24 cellular contexts compared by ENCODE assay signal in genomic region chr6:157629220-157629619, GRCh38.
DNase-seq lines count a peak whose midpoint lies in the region; ATAC-seq and TF ChIP-seq lines count a peak whose summit lies in the region.
"Had no signal": no experiment of that assay in that cellular context is flagged by ENCODE, and none has a peak within 500 bp of the region (broad histone marks: within the 10 kb centered on the region; RNA-seq: fewer than 3 reads in every experiment).

No MANE protein-coding gene starts in this region.

- ATAC-seq in activated CD8-positive, alpha-beta T cell treated with anti-CD3 and anti-CD28 coated beads for 36 hours, result no peak
- no peak for ATAC-seq in activated CD8-positive, alpha-beta T cell treated with anti-CD3 and anti-CD28 coated beads, Interleukin-2, amount 10 ng/mL, durations not matched to agents 7 days and 5 days
- ATAC-seq in GM19463 (IDR thresholded peaks at IDR 0.05; ENCODE audit: unreplicated experiment), result no peak
- ATAC-seq in HG03354 (IDR thresholded peaks at IDR 0.05; ENCODE audit: poor library complexity, severe bottlenecking, unreplicated experiment), result no peak
- ATAC-seq: CD8-positive, alpha-beta T cell; GM12878; stimulated activated effector memory CD8-positive, alpha-beta T cell treated with anti-CD3 and anti-CD28 coated beads, Interleukin-12 subunit alpha, Interleukin-12 subunit beta, amount 100 ng/mL, for 72 hours had no signal

- POLR2A ChIA-PET in activated CD8-positive, alpha-beta T cell treated with anti-CD3 and anti-CD28 coated beads for 36 hours (lab: Charles Lee), result no interaction called here
- POLR2A ChIA-PET in activated CD8-positive, alpha-beta T cell treated with anti-CD3 and anti-CD28 coated beads, Interleukin-2, amount 10 ng/mL, durations not matched to agents 7 days and 5 days (lab: Charles Lee), result no interaction called here

- no peaks in the 10 kb centered on the region for H3K9me3 Mint-ChIP-seq in activated CD8-positive, alpha-beta T cell treated with anti-CD3 and anti-CD28 coated beads for 36 hours
- no peaks in the 10 kb centered on the region for H3K9me3 Mint-ChIP-seq in activated CD8-positive, alpha-beta T cell treated with anti-CD3 and anti-CD28 coated beads, Interleukin-2, amount 10 ng/mL, durations not matched to agents 7 days and 5 days (ENCODE audit: insufficient read depth)
- H3K9me3 Mint-ChIP-seq: CD8-positive, alpha-beta T cell; stimulated activated effector memory CD8-positive, alpha-beta T cell treated with anti-CD3 and anti-CD28 coated beads, Interleukin-12 subunit alpha, Interleukin-12 subunit beta, amount 100 ng/mL, for 72 hours had no signal

- CTCF ChIA-PET in activated CD8-positive, alpha-beta T cell treated with anti-CD3 and anti-CD28 coated beads for 36 hours (lab: Charles Lee), result interaction anchor here (0.8 kb wide), 1 partner anchor 314 kb away, joined by 3 read pairs; no protein-coding TSS in a partner anchor
- CTCF ChIA-PET in activated CD8-positive, alpha-beta T cell treated with anti-CD3 and anti-CD28 coated beads, Interleukin-2, amount 10 ng/mL, durations not matched to agents 7 days and 5 days (lab: Charles Lee), result interaction anchor here (1.0 kb wide), 1 partner anchor 17 kb away, joined by 4 read pairs; no protein-coding TSS in a partner anchor

- H3K36me3 ChIP-seq in brain microvascular endothelial cell (replicated peaks) (no peaks in the 10 kb centered on the region), osteoblast (ENCODE audit: insufficient read depth, low read length) (no peaks in the 10 kb centered on the region)
- H3K36me3 ChIP-seq: HAP-1, ovary, SJCRH30 had no signal

- H3K27me3 Mint-ChIP-seq in activated CD8-positive, alpha-beta T cell treated with anti-CD3 and anti-CD28 coated beads for 36 hours, result no peaks in the 10 kb centered on the region
- no peaks in the 10 kb centered on the region for H3K27me3 Mint-ChIP-seq in activated CD8-positive, alpha-beta T cell treated with anti-CD3 and anti-CD28 coated beads, Interleukin-2, amount 10 ng/mL, durations not matched to agents 7 days and 5 days (ENCODE audit: low read depth)

- no peak for TF ChIP-seq POLR2A in NB4 (IDR thresholded peaks at IDR 0.05; ENCODE audit: extremely low read depth, insufficient read length)

- no peak overlapping the region for H3K4me3 Mint-ChIP-seq in activated CD8-positive, alpha-beta T cell treated with anti-CD3 and anti-CD28 coated beads for 36 hours
- no peak overlapping the region for H3K4me3 Mint-ChIP-seq in activated CD8-positive, alpha-beta T cell treated with anti-CD3 and anti-CD28 coated beads, Interleukin-2, amount 10 ng/mL, durations not matched to agents 7 days and 5 days
- H3K4me3 Mint-ChIP-seq: CD8-positive, alpha-beta T cell; stimulated activated effector memory CD8-positive, alpha-beta T cell treated with anti-CD3 and anti-CD28 coated beads, Interleukin-12 subunit alpha, Interleukin-12 subunit beta, amount 100 ng/mL, for 72 hours had no signal

- H3K79me2 ChIP-seq in osteoblast (ENCODE audit: insufficient read depth, low read length), result no peaks in the 10 kb centered on the region

- TF ChIP-seq CTCF in activated CD8-positive, alpha-beta T cell treated with anti-CD3 and anti-CD28 coated beads for 36 hours (IDR thresholded peaks at IDR 0.05), result no peak
- TF ChIP-seq CTCF in NB4 (IDR thresholded peaks at IDR 0.05; ENCODE audit: low read depth, low read length), result no peak
- TF ChIP-seq CTCF in brain microvascular endothelial cell (IDR thresholded peaks at IDR 0.05; ENCODE audit: low read depth, low read length, missing control alignments), result no peak
- no peak for TF ChIP-seq CTCF in osteoblast (IDR thresholded peaks at IDR 0.05; ENCODE audit: extremely low read depth, low read depth, low read length)

- H3K4me1 ChIP-seq in osteoblast (ENCODE audit: insufficient read depth, low read length), result peaks cover 42% of the 10 kb centered on the region
- H3K4me1 ChIP-seq: HAP-1, SJCRH30 had no signal

- in situ Hi-C loops in brain microvascular endothelial cell (cut with HindIII; ENCODE audit: low pct_ligation_motif_present, low sequenced_read_pairs), result no loop called here

- H4K20me1 ChIP-seq in osteoblast (ENCODE audit: insufficient read depth, low read length), result no peaks in the 10 kb centered on the region

- H3K4me1 Mint-ChIP-seq in activated CD8-positive, alpha-beta T cell treated with anti-CD3 and anti-CD28 coated beads for 36 hours (ENCODE audit: low read depth), result peaks cover 7% of the 10 kb centered on the region
- H3K4me1 Mint-ChIP-seq in activated CD8-positive, alpha-beta T cell treated with anti-CD3 and anti-CD28 coated beads, Interleukin-2, amount 10 ng/mL, durations not matched to agents 7 days and 5 days (ENCODE audit: low read depth), result peaks cover 8% of the 10 kb centered on the region

- H3K4me3 ChIP-seq in NB4 (ENCODE audit: low read depth, low read length) (peak overlapping the region; percentile 19), brain microvascular endothelial cell (ENCODE audit: low read depth, low read length) (no peak overlapping the region), osteoblast (ENCODE audit: insufficient read depth, low read length) (no peak overlapping the region)
- H3K4me3 ChIP-seq: GM12878, HAP-1, ovary, SJCRH30, skin epidermis, upper lobe of left lung had no signal

- intact Hi-C loops in activated CD8-positive, alpha-beta T cell treated with anti-CD3 and anti-CD28 coated beads for 36 hours (cut with micrococcal nuclease), result no loop called here

- no peaks in the 10 kb centered on the region for H3K36me3 Mint-ChIP-seq in activated CD8-positive, alpha-beta T cell treated with anti-CD3 and anti-CD28 coated beads for 36 hours (ENCODE audit: low read depth)
- no peaks in the 10 kb centered on the region for H3K36me3 Mint-ChIP-seq in activated CD8-positive, alpha-beta T cell treated with anti-CD3 and anti-CD28 coated beads, Interleukin-2, amount 10 ng/mL, durations not matched to agents 7 days and 5 days (ENCODE audit: low read depth)
- H3K36me3 Mint-ChIP-seq: CD8-positive, alpha-beta T cell had no signal

- DNase-seq in activated CD8-positive, alpha-beta T cell treated with anti-CD3 and anti-CD28 coated beads for 36 hours, result peak; percentile 28
- no peak for DNase-seq in activated CD8-positive, alpha-beta T cell treated with anti-CD3 and anti-CD28 coated beads, Interleukin-2, amount 10 ng/mL, durations not matched to agents 7 days and 5 days
- DNase-seq in NB4 (ENCODE audit: low read depth) (peak; percentile 85), brain microvascular endothelial cell (peak; percentile 66), osteoblast (ENCODE audit: insufficient read length, low spot score, missing footprints) (no peak), NCI-H524 (lab: John Stamatoyannopoulos, UW) (no peak)
- DNase-seq: activated CD4-positive, alpha-beta T cell treated with anti-CD3 and anti-CD28 coated beads, Interleukin-2, amount 50 U/mL, for 48 hours; activated T-cell treated with anti-CD3 and anti-CD28 coated beads, Interleukin-2, amount 50 U/mL, for 48 hours; amniotic stem cell; CD8-positive, alpha-beta T cell; cortex of kidney; EL; NCI-H1436; NCI-H345; ovary; SJCRH30; T-helper 9 cell; upper lobe of left lung had no signal

- peak overlapping the region; percentile 42 for H2AFZ ChIP-seq in osteoblast (ENCODE audit: low read length)

- no peak overlapping the region for H3K27ac Mint-ChIP-seq in activated CD8-positive, alpha-beta T cell treated with anti-CD3 and anti-CD28 coated beads for 36 hours
- H3K27ac Mint-ChIP-seq in activated CD8-positive, alpha-beta T cell treated with anti-CD3 and anti-CD28 coated beads, Interleukin-2, amount 10 ng/mL, durations not matched to agents 7 days and 5 days, result no peak overlapping the region
- H3K27ac Mint-ChIP-seq: CD8-positive, alpha-beta T cell; stimulated activated effector memory CD8-positive, alpha-beta T cell treated with anti-CD3 and anti-CD28 coated beads, Interleukin-12 subunit alpha, Interleukin-12 subunit beta, amount 100 ng/mL, for 72 hours had no signal

- H3K4me2 ChIP-seq in osteoblast (ENCODE audit: insufficient read depth, low read length), result peak overlapping the region; percentile 34

- H3K27me3 ChIP-seq in brain microvascular endothelial cell (replicated peaks) (no peaks in the 10 kb centered on the region), osteoblast (ENCODE audit: insufficient read depth, low read length) (no peaks in the 10 kb centered on the region)
- H3K27me3 ChIP-seq: ovary, SJCRH30, upper lobe of left lung had no signal

- H3K27ac ChIP-seq in brain microvascular endothelial cell, result peak overlapping the region; percentile 13
- H3K27ac ChIP-seq in osteoblast (ENCODE audit: low read depth, low read length), result peak overlapping the region; percentile 56
- H3K27ac ChIP-seq: ovary, SJCRH30, skin epidermis, upper lobe of left lung had no signal

- H3K9me3 ChIP-seq in osteoblast (ENCODE audit: low read depth, low read length), result no peaks in the 10 kb centered on the region
- H3K9me3 ChIP-seq: HAP-1, ovary, SJCRH30, upper lobe of left lung had no signal

Comparison
In these comparisons a context has a peak if more than half of its experiments do, and no peak if none do; other contexts are left out.
1. DNase-seq: peak in activated CD8-positive, alpha-beta T cell treated with anti-CD3 and anti-CD28 coated beads for 36 hours (single experiment), NB4 (single experiment) and brain microvascular endothelial cell (single experiment); none in activated CD8-positive, alpha-beta T cell treated with anti-CD3 and anti-CD28 coated beads, Interleukin-2, amount 10 ng/mL, durations not matched to agents 7 days and 5 days (single experiment), osteoblast (single experiment) and NCI-H524 (0 of 2).